8 cellular contexts compared by ENCODE assay signal in the genomic region with DNA sequence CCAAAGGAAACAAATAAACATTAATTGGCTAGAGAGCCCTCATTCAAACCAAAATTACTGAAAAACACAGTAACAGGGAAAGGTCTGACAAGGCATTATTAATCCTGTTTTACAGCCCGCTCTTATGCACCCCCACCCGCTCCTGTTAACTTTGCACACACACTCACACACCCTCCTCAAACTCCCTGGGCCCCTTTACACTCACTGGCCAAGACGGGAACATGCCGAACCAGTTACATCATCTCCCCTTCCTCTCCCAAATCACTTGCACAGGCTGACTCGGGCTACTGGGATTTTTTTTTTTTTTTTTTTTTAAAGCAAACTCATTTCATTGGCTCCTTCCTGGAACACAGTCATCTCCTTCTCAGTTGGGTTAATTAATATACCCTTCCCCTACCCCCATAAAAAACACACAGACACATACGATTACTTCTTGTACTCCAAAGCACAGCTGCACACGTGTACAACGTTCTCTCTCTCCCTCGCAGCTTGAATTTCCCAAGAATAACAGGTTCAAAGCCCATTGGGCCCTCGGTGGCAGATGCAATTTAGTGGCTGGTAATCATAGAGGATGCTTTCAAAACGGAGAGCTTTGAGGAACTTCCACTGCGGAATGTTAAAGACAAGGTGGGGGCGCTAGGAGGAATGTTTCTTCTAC. TPM values are rescaled to one million over a fixed set of nuclear protein-coding genes. Genes with fewer than 3 reads are reported as not detected.
DNase-seq lines count a peak whose midpoint lies in the region; ATAC-seq, FAIRE-seq and TF ChIP-seq lines count a peak whose summit lies in the region.

No MANE protein-coding gene starts in this region.

- H3K4me3 ChIP-seq in colonic mucosa (no peak overlapping the region), aorta (ENCODE audit: low read length in 2 of 2) (peak overlapping the region in 1 of 2 donors; percentile 28)

- H3K27ac Mint-ChIP-seq in mesothelial cell of epicardium: peak overlapping the region; percentile 89
- no peak overlapping the region for H3K27ac Mint-ChIP-seq in natural killer cell treated with Interleukin-12 subunit alpha and Interleukin-12 subunit beta and Interleukin-15 and Interleukin-18, amount 100 ng/mL, for 72 hours

- TF ChIP-seq CTCF in colonic mucosa (IDR thresholded peaks at IDR 0.05) (no peak), mesothelial cell of epicardium (IDR thresholded peaks at IDR 0.05; ENCODE audit: unreplicated experiment) (no peak)

- intact Hi-C loops in colonic mucosa (cut with DNase I) (no loop called here), aorta (cut with DNase I) (no loop called here)

- H3K27ac ChIP-seq in colonic mucosa (peak overlapping the region; percentile 6), aorta (ENCODE audit: low read depth in 1 of 2, low read length in 2 of 2) (peak overlapping the region; percentile 83 to 85)

- peaks cover 46% of the 10 kb centered on the region for H3K4me1 Mint-ChIP-seq in mesothelial cell of epicardium
- H3K4me1 Mint-ChIP-seq in natural killer cell treated with Interleukin-12 subunit alpha and Interleukin-12 subunit beta and Interleukin-15 and Interleukin-18, amount 100 ng/mL, for 72 hours (ENCODE audit: low read depth in 2 of 2): peaks cover 42 to 46% of the 10 kb centered on the region in 2 donors

- no peaks in the 10 kb centered on the region for H3K27me3 Mint-ChIP-seq in mesothelial cell of epicardium (ENCODE audit: low read depth)
- H3K27me3 Mint-ChIP-seq in natural killer cell treated with Interleukin-12 subunit alpha and Interleukin-12 subunit beta and Interleukin-15 and Interleukin-18, amount 100 ng/mL, for 72 hours: peaks cover 0 to 2% of the 10 kb centered on the region in 2 donors

- peaks cover 4% of the 10 kb centered on the region for H3K9me3 Mint-ChIP-seq in mesothelial cell of epicardium
- H3K9me3 Mint-ChIP-seq in natural killer cell treated with Interleukin-12 subunit alpha and Interleukin-12 subunit beta and Interleukin-15 and Interleukin-18, amount 100 ng/mL, for 72 hours: peaks cover 4% of the 10 kb centered on the region

- peak overlapping the region; percentile 28 for H3K4me3 Mint-ChIP-seq in mesothelial cell of epicardium
- H3K4me3 Mint-ChIP-seq in natural killer cell treated with Interleukin-12 subunit alpha and Interleukin-12 subunit beta and Interleukin-15 and Interleukin-18, amount 100 ng/mL, for 72 hours: no peak overlapping the region

- H3K9ac ChIP-seq in colonic mucosa (ENCODE audit: low read depth in 2 of 2, low read length in 2 of 2): no peak overlapping the region

- H3K9me3 ChIP-seq in colonic mucosa (no peaks in the 10 kb centered on the region), aorta (ENCODE audit: control insufficient read depth, low read length) (no peaks in the 10 kb centered on the region)

- FAIRE-seq in GM12891 (lab: Jason Lieb, UNC): no peak

- no peak for TF ChIP-seq POLR2A in GM12891 (IDR thresholded peaks at IDR 0.05; ENCODE audit: low read depth, low read length)

- H3K27me3 ChIP-seq in colonic mucosa (no peaks in the 10 kb centered on the region), aorta (ENCODE audit: control insufficient read depth in 1 of 2, insufficient read depth in 2 of 2, low read length in 1 of 2) (no peaks in the 10 kb centered on the region)

- H3K4me1 ChIP-seq in colonic mucosa (peaks cover 4% of the 10 kb centered on the region), aorta (ENCODE audit: control insufficient read depth in 1 of 2, insufficient read depth in 2 of 2, low read length in 2 of 2) (peaks cover 6 to 43% of the 10 kb centered on the region in 2 donors)

- no peaks in the 10 kb centered on the region for H3K36me3 ChIP-seq in colonic mucosa
- no peaks in the 10 kb centered on the region for H3K36me3 ChIP-seq in aorta (ENCODE audit: control insufficient read depth in 1 of 2, insufficient read depth in 2 of 2, low read length in 1 of 2)

- ATAC-seq in aorta (ENCODE audit: low FRiP score) (peak; percentile 94), GM21447 (IDR thresholded peaks at IDR 0.05; ENCODE audit: unreplicated experiment) (no peak)
- no peak for ATAC-seq in natural killer cell treated with Interleukin-12 subunit alpha and Interleukin-12 subunit beta and Interleukin-15 and Interleukin-18, amount 100 ng/mL, for 72 hours

- WGBS in aorta, 2 donors: 13 to 17% methylated on average over 13 of the region's 13 CpGs

- no peaks in the 10 kb centered on the region for H3K36me3 Mint-ChIP-seq in mesothelial cell of epicardium
- peaks cover 7% of the 10 kb centered on the region for H3K36me3 Mint-ChIP-seq in natural killer cell treated with Interleukin-12 subunit alpha and Interleukin-12 subunit beta and Interleukin-15 and Interleukin-18, amount 100 ng/mL, for 72 hours

- peak; percentile 61 for DNase-seq in Ammon's horn (ENCODE audit: low spot score)
- DNase-seq in NCI-H2107 (lab: John Stamatoyannopoulos, UW): peak; percentile 32
- DNase-seq in colonic mucosa: peak; percentile 26
- no peak for DNase-seq in mesothelial cell of epicardium (ENCODE audit: low spot score in 2 of 2, unreplicated experiment in 2 of 2)
- DNase-seq in aorta: peak; percentile 83 to 88
- no peak for DNase-seq in GM12891 (ENCODE audit: insufficient read length, low spot score)
- no peak for DNase-seq in natural killer cell treated with Interleukin-12 subunit alpha and Interleukin-12 subunit beta and Interleukin-15 and Interleukin-18, amount 100 ng/mL, for 72 hours (ENCODE audit: low spot score)

TF ChIP-seq in GM12891, 5 proteins besides CTCF, POLR2A, EP300 and RAD21:
- TF ChIP-seq SPI1 (IDR thresholded peaks at IDR 0.05; ENCODE audit: low read depth, low read length) (no peak), PAX5 (IDR thresholded peaks at IDR 0.05; ENCODE audit: insufficient read depth, low read length, severe bottlenecking) (no peak)
TF ChIP-seq in GM12891: peak in this region for 0.

RNA-seq across cellular contexts. Expression of gene KLF7, which starts 31.8 kb away (rescaled TPM):
- total RNA-seq in colonic mucosa (10 to 100 TPM in 1 of 2 donors, 1 to 10 TPM in 1; 4.7 to 12.9 TPM), mesothelial cell of epicardium (16.2 to 17.8 TPM (median 16.9 TPM) in 3 replicates), aorta (10 to 100 TPM; 74.5 to 90.9 TPM)
- polyA plus RNA-seq in aorta: 1 to 10 TPM; 5.8 to 6.3 TPM
- polyA plus RNA-seq in GM12891 (2012; ENCODE audit: low read depth, missing spikeins): 6.7 TPM
- 10 to 100 TPM; 13.3 to 49.1 TPM for total RNA-seq in natural killer cell treated with Interleukin-12 subunit alpha and Interleukin-12 subunit beta and Interleukin-15 and Interleukin-18, amount 100 ng/mL, for 72 hours

Comparison
In these comparisons a context has a peak if more than half of its experiments do, and no peak if none do; other contexts are left out.
1. DNase-seq: peak in Ammon's horn (single experiment), NCI-H2107 (single experiment), colonic mucosa (single experiment) and aorta (2 of 2); none in mesothelial cell of epicardium (0 of 2), GM12891 (single experiment) and natural killer cell treated with Interleukin-12 subunit alpha and Interleukin-12 subunit beta and Interleukin-15 and Interleukin-18, amount 100 ng/mL, for 72 hours (single experiment).